Comparison of ENCODE assay signal across 18 cellular contexts in the genomic region with DNA sequence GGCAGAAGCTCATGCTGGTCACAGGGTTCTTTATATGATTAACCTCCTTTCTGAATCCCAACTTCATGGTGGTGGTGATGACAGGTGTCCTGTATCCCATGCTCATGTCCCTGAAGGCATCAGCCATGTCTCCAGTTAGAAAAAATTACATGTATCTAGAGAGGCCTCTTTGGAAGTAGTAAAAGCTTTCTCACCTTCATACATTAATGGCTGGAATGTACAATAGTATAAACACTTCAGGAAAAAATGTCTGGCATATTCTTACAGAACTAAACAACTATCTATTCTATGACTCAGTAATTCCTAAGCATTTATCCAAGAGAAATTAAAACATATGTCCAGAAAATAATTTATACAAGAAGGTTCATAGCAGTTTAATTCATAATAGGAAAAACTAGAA. TPM values are rescaled to one million over a fixed set of nuclear protein-coding genes. Genes with fewer than 3 reads are reported as not detected.
DNase-seq lines count a peak whose midpoint lies in the region; ATAC-seq and TF ChIP-seq lines count a peak whose summit lies in the region.
"Had no signal": no experiment of that assay in that cellular context is flagged by ENCODE, and none has a peak within 500 bp of the region (broad histone marks: within the 10 kb centered on the region; RNA-seq: fewer than 3 reads in every experiment).

No MANE protein-coding gene starts in this region.

- CTCF ChIA-PET in activated naive CD4-positive, alpha-beta T cell treated with anti-CD3 and anti-CD28 coated beads for 36 hours (lab: Charles Lee), result interaction anchor here (0.6 kb wide), 1 partner anchor 625 kb away, joined by 3 read pairs; no protein-coding TSS in a partner anchor

- intact Hi-C loops in activated naive CD4-positive, alpha-beta T cell treated with anti-CD3 and anti-CD28 coated beads for 36 hours (cut with micrococcal nuclease), result no loop called here

- no peaks in the 10 kb centered on the region for H3K36me3 Mint-ChIP-seq in activated naive CD4-positive, alpha-beta T cell treated with anti-CD3 and anti-CD28 coated beads for 36 hours (ENCODE audit: low read depth)
- no peaks in the 10 kb centered on the region for H3K36me3 Mint-ChIP-seq in chondrocyte (ENCODE audit: low read depth)

- H3K9me3 Mint-ChIP-seq in activated naive CD4-positive, alpha-beta T cell treated with anti-CD3 and anti-CD28 coated beads for 36 hours, result no peaks in the 10 kb centered on the region
- H3K9me3 Mint-ChIP-seq in chondrocyte (ENCODE audit: low read depth), result no peaks in the 10 kb centered on the region
- H3K9me3 Mint-ChIP-seq: CD4-positive, alpha-beta T cell; H9 had no signal

- no peak overlapping the region for H3K4me3 ChIP-seq in AG10803 (ENCODE audit: low read length)
- H3K4me3 ChIP-seq: K562 had no signal

- peaks cover 12% of the 10 kb centered on the region for H3K4me1 Mint-ChIP-seq in activated naive CD4-positive, alpha-beta T cell treated with anti-CD3 and anti-CD28 coated beads for 36 hours (ENCODE audit: low read depth)
- peaks cover 12% of the 10 kb centered on the region for H3K4me1 Mint-ChIP-seq in chondrocyte (ENCODE audit: low read depth)
- H3K4me1 Mint-ChIP-seq: H9 had no signal

- H3K27ac Mint-ChIP-seq in activated naive CD4-positive, alpha-beta T cell treated with anti-CD3 and anti-CD28 coated beads for 36 hours, result no peak overlapping the region
- no peak overlapping the region for H3K27ac Mint-ChIP-seq in chondrocyte (ENCODE audit: unreplicated experiment)
- H3K27ac Mint-ChIP-seq: CD4-positive, alpha-beta T cell; H9 had no signal

- H3K27me3 Mint-ChIP-seq in activated naive CD4-positive, alpha-beta T cell treated with anti-CD3 and anti-CD28 coated beads for 36 hours (ENCODE audit: low read depth), result peaks cover 12% of the 10 kb centered on the region
- no peaks in the 10 kb centered on the region for H3K27me3 Mint-ChIP-seq in chondrocyte (ENCODE audit: low read depth)

- TF ChIP-seq CTCF in AG10803 (conservative IDR thresholded peaks at IDR 0.05; ENCODE audit: low read length) (no peak), chondrocyte (IDR thresholded peaks at IDR 0.05) (no peak)

- H3K4me3 Mint-ChIP-seq in activated naive CD4-positive, alpha-beta T cell treated with anti-CD3 and anti-CD28 coated beads for 36 hours, result no peak overlapping the region
- H3K4me3 Mint-ChIP-seq in chondrocyte (ENCODE audit: unreplicated experiment), result no peak overlapping the region
- H3K4me3 Mint-ChIP-seq: CD4-positive, alpha-beta T cell; H9 had no signal

- DNase-seq in AG10803 (ENCODE audit: low read depth) (peak; percentile 52), HCEC 1CT (peak; percentile 48), fibroblast of gingiva (ENCODE audit: low read depth) (peak; percentile 17), chondrocyte (ENCODE audit: low spot score) (no peak)
- no peak for DNase-seq in stimulated activated naive CD4-positive, alpha-beta T cell (lab: John Stamatoyannopoulos, UW)
- no peak for DNase-seq in activated naive CD4-positive, alpha-beta T cell treated with anti-CD3 and anti-CD28 coated beads for 36 hours
- DNase-seq: AML-193; C1 segment of cervical spinal cord; Calu3; CD4-positive, alpha-beta T cell; DMS 273 treated with DMSO at 0.1 percent for 48 hours; DMS79; EL; GOT3; H9; Karpas-422 had no signal

- ATAC-seq in HG03439 (IDR thresholded peaks at IDR 0.05; ENCODE audit: unreplicated experiment), result no peak
- ATAC-seq: K562 had no signal

RNA-seq across cellular contexts. Expression of a gene that starts 34.0 kb away (rescaled TPM):
- not detected for total RNA-seq in activated naive CD4-positive, alpha-beta T cell treated with anti-CD3 and anti-CD28 coated beads for 36 hours
- not detected in 3 replicates for total RNA-seq in chondrocyte
- total RNA-seq: Calu3; CD4-positive, alpha-beta T cell; H9; K562 had no signal

RNA-seq across cellular contexts. Expression of a gene that starts 51.0 kb away (rescaled TPM):
- total RNA-seq in activated naive CD4-positive, alpha-beta T cell treated with anti-CD3 and anti-CD28 coated beads for 36 hours, result 1 to 10 TPM in 1 of 2 experiments, under 1 TPM in 1; 0.64 to 1.0 TPM
- total RNA-seq in chondrocyte, result not detected in 3 replicates
- total RNA-seq: Calu3, H9, K562 had no signal

Comparison
In these comparisons a context has a peak if more than half of its experiments do, and no peak if none do; other contexts are left out.
1. DNase-seq: peak in AG10803 (single experiment), HCEC 1CT (single experiment) and fibroblast of gingiva (single experiment); none in stimulated activated naive CD4-positive, alpha-beta T cell (0 of 6), activated naive CD4-positive, alpha-beta T cell treated with anti-CD3 and anti-CD28 coated beads for 36 hours (single experiment) and chondrocyte (single experiment).